In the genomic region with DNA sequence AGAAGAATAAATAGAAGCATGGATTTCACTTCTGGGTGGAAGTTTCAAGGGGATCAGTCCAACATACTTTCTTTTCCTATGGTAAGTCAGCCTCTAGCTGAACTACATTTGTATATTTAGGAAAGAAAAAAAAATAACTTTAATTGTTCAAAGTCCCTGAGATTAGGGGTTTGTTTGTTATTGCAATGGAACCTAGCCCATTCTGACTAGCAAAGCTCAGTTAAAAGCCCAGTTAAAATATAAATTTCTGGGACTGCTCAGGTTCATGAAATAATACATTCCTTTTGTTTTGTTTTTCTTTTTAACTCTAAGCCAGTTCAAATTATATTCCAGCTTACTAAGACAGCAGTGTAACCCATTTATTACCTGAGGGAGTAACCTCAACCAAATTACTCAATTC, we compare ENCODE assay signal across 33 cellular contexts.
"Had no signal": no experiment of that assay in that cellular context is flagged by ENCODE, and none has a peak within 500 bp of the region (broad histone marks: within the 10 kb centered on the region; RNA-seq: fewer than 3 reads in every experiment).

No MANE protein-coding gene starts in this region.

- H3K4me1 ChIP-seq: adrenal gland, ascending aorta, body of pancreas, breast epithelium had no signal

- DNase-seq: activated effector memory CD4-positive, alpha-beta T cell treated with anti-CD3 and anti-CD28 coated beads, Interleukin-2, amount 50 U/mL, for 16 hours; activated effector memory CD4-positive, alpha-beta T cell treated with Interleukin-2 at 50 U/mL for 16 hours; activated gamma-delta T cell; activated gamma-delta T cell treated with Interleukin-2 at 50 U/mL for 16 hours; activated naive CD4-positive, alpha-beta T cell; activated naive CD4-positive, alpha-beta T cell treated with anti-CD3 and anti-CD28 coated beads for 36 hours; activated naive CD4-positive, alpha-beta T cell treated with anti-CD3 and anti-CD28 coated beads, Interleukin-2, amount 10 ng/mL, durations not matched to agents 7 days and 5 days; activated naive CD4-positive, alpha-beta T cell treated with anti-CD3 and anti-CD28 coated beads, Interleukin-2, amount 50 U/mL, for 16 hours; activated naive CD4-positive, alpha-beta T cell treated with Interleukin-2 at 50 U/mL for 16 hours; activated naive CD8-positive, alpha-beta T cell treated with anti-CD3 and anti-CD28 coated beads for 36 hours; activated naive CD8-positive, alpha-beta T cell treated with anti-CD3 and anti-CD28 coated beads, Interleukin-2, amount 10 ng/mL, durations not matched to agents 7 days and 5 days; activated naive CD8-positive, alpha-beta T cell treated with anti-CD3 and anti-CD28 coated beads, Interleukin-2, amount 50 U/mL, for 24 hours; activated T-cell treated with anti-CD3 and anti-CD28 coated beads, Interleukin-2, amount 50 U/mL, for 24 hours; activated T-cell treated with anti-CD3 and anti-CD28 coated beads, Interleukin-2, amount 50 U/mL, for 4 hours; activated T-cell treated with anti-CD3 and anti-CD28 coated beads, Interleukin-2, amount 50 U/mL, for 48 hours; activated T-cell treated with anti-CD3 and anti-CD28 coated beads, Interleukin-2, amount 50 U/mL, for 72 hours; adrenal gland; amniotic stem cell; amygdala; anterior cingulate cortex; aorta; body of pancreas; brain microvascular endothelial cell; caudate nucleus; central memory CD4-positive, alpha-beta T cell; cerebellar nuclear complex had no signal

- FAIRE-seq: astrocyte, bronchial epithelial cell had no signal

- H3K36me3 ChIP-seq: adrenal gland, ascending aorta, brain microvascular endothelial cell, breast epithelium, cardiac muscle cell had no signal

- H3K4me3 ChIP-seq: adrenal gland, ascending aorta, body of pancreas, breast epithelium, cardiac muscle cell had no signal

- ATAC-seq: activated naive CD4-positive, alpha-beta T cell treated with anti-CD3 and anti-CD28 coated beads, Interleukin-2, amount 50 U/mL, for 72 hours; activated naive CD8-positive, alpha-beta T cell treated with anti-CD3 and anti-CD28 coated beads, Interleukin-2, amount 50 U/mL, for 24 hours; activated T-cell treated with anti-CD3 and anti-CD28 coated beads, Interleukin-2, amount 50 U/mL, for 4 hours; activated T-cell treated with anti-CD3 and anti-CD28 coated beads, Interleukin-2, amount 50 U/mL, for 72 hours; activated T-helper 17 cell treated with anti-CD3 and anti-CD28 coated beads, Interleukin-2, amount 50 U/mL, for 72 hours; body of pancreas had no signal

- H3K27ac ChIP-seq: adrenal gland, ascending aorta, body of pancreas, brain microvascular endothelial cell, breast epithelium, cardiac muscle cell had no signal

- H3K9me3 ChIP-seq: adrenal gland, ascending aorta, body of pancreas, breast epithelium had no signal

- H3K27me3 ChIP-seq: adrenal gland, ascending aorta, body of pancreas, brain microvascular endothelial cell, breast epithelium, cardiac muscle cell had no signal
